1 cellular context compared by ENCODE assay signal in genomic region chr18:36809590-36810381, GRCh38.
TF ChIP-seq lines count a peak whose summit lies in the region.

No MANE protein-coding gene starts in this region.

TF ChIP-seq in endothelial cell of umbilical vein, 7 proteins besides CTCF, POLR2A, EP300 and RAD21 (continued from another document):
- no peak for TF ChIP-seq FOS (IDR thresholded peaks at IDR 0.05; ENCODE audit: borderline replicate concordance, insufficient read depth, low read length)
